In the genomic region with DNA sequence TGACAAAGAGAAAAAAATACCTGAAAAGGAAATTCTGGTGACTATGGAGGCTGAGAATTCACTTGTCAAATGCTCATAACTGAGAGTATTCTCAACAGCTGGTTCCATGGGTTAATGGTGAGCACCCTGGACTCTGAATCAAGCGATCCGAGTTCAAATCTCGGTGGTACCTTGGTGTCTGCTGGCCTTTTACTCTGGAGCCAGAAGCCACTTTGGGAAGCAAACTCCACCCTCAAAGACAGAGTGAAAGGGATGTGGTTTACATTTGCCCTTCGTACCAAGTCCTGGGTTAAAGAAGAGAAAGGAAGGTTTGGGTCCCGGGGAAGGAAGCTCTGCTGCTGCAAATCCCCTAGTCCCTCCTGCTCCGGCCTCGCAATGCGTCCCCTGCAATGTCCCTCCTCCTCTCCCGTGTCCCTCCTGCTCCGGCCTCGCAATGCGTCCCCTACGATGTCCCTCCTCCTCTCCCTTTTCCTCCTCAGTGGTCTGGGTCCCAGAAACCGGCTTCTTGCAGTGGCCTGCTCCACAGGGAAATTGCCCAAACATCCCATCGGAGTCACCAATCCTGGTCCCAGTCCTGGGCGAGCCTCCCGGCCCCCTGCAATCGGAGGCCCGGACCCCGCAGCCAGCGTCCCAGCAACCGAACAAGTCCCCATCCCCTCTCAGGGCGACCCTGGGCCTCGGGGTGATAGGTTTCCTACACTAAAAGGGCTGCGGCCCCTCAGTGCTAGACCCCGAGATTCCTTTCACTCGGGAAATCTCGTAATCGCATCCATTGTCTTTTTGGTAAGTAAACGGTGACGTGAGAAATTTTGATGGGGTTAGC, we compare ENCODE assay signal across 1 cellular context.
TF ChIP-seq lines count a peak whose summit lies in the region.

No MANE protein-coding gene starts in this region.

TF ChIP-seq in GM23338, 12 proteins besides CTCF, POLR2A, EP300 and RAD21 (continued from another document):
- TF ChIP-seq, protein P1, sequence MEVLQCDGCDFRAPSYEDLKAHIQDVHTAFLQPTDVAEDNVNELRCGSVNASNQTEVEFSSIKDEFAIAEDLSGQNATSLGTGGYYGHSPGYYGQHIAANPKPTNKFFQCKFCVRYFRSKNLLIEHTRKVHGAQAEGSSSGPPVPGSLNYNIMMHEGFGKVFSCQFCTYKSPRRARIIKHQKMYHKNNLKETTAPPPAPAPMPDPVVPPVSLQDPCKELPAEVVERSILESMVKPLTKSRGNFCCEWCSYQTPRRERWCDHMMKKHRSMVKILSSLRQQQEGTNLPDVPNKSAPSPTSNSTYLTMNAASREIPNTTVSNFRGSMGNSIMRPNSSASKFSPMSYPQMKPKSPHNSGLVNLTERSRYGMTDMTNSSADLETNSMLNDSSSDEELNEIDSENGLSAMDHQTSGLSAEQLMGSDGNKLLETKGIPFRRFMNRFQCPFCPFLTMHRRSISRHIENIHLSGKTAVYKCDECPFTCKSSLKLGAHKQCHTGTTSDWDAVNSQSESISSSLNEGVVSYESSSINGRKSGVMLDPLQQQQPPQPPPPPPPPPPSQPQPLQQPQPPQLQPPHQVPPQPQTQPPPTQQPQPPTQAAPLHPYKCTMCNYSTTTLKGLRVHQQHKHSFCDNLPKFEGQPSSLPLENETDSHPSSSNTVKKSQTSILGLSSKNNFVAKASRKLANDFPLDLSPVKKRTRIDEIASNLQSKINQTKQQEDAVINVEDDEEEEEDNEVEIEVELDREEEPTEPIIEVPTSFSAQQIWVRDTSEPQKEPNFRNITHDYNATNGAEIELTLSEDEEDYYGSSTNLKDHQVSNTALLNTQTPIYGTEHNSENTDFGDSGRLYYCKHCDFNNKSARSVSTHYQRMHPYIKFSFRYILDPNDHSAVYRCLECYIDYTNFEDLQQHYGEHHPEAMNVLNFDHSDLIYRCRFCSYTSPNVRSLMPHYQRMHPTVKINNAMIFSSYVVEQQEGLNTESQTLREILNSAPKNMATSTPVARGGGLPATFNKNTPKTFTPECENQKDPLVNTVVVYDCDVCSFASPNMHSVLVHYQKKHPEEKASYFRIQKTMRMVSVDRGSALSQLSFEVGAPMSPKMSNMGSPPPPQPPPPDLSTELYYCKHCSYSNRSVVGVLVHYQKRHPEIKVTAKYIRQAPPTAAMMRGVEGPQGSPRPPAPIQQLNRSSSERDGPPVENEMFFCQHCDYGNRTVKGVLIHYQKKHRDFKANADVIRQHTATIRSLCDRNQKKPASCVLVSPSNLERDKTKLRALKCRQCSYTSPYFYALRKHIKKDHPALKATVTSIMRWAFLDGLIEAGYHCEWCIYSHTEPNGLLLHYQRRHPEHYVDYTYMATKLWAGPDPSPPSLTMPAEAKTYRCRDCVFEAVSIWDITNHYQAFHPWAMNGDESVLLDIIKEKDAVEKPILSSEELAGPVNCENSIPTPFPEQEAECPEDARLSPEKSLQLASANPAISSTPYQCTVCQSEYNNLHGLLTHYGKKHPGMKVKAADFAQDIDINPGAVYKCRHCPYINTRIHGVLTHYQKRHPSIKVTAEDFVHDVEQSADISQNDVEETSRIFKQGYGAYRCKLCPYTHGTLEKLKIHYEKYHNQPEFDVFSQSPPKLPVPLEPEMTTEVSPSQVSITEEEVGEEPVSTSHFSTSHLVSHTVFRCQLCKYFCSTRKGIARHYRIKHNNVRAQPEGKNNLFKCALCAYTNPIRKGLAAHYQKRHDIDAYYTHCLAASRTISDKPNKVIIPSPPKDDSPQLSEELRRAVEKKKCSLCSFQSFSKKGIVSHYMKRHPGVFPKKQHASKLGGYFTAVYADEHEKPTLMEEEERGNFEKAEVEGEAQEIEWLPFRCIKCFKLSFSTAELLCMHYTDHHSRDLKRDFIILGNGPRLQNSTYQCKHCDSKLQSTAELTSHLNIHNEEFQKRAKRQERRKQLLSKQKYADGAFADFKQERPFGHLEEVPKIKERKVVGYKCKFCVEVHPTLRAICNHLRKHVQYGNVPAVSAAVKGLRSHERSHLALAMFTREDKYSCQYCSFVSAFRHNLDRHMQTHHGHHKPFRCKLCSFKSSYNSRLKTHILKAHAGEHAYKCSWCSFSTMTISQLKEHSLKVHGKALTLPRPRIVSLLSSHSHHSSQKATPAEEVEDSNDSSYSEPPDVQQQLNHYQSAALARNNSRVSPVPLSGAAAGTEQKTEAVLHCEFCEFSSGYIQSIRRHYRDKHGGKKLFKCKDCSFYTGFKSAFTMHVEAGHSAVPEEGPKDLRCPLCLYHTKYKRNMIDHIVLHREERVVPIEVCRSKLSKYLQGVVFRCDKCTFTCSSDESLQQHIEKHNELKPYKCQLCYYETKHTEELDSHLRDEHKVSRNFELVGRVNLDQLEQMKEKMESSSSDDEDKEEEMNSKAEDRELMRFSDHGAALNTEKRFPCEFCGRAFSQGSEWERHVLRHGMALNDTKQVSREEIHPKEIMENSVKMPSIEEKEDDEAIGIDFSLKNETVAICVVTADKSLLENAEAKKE (CRISPR knock-in tag; IDR thresholded peaks at IDR 0.05): no peak
